ENCODE assay signal across 16 cellular contexts in the genomic region with DNA sequence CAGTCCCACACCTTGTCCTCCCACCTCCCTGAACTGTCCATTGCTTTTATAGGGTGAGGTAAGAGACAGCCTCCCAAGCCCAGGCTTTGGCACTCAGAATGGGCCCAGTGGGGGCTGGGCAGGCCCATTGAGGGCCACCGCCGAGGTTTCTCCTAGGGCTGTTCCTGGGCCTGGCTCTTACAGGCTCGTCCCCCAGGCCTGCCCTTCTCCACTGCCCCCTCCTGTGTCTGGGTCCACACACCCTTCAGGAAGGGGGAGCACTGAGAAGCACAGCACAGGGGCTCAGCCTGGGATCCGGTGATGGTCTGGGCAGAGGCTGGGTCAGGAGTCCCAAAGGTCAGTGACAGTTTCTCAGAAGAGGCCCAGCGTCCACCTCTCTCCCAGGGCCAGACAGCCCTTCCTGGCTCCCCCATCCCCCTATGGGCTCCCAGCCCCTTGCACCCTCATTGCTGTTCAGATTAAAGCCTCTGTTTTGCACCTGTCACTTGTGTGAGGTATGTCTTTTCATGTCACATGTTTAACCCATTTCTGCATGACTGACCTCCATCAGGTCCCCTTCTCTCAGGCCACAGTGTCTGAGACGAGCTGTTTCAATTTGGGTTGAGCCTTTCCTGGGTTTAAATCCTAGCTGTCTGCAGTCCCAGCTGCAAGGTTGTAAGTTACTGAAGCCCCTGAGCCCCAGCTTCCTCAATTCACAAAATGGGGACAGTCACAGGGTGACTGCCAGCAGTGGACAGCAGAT. TPM values are rescaled to one million over a fixed set of nuclear protein-coding genes. Genes with fewer than 3 reads are reported as not detected.
A peak's percentile ranks its signal among the peaks of the same experiment; 100 is the strongest.
DNase-seq lines count a peak whose midpoint lies in the region; ATAC-seq, FAIRE-seq and TF ChIP-seq lines count a peak whose summit lies in the region.
"Had no signal": no experiment of that assay in that cellular context is flagged by ENCODE, and none has a peak within 500 bp of the region (broad histone marks: within the 10 kb centered on the region; RNA-seq: fewer than 3 reads in every experiment).

No MANE protein-coding gene starts in this region.

- no peak for TF ChIP-seq CTCF in esophagus muscularis mucosa (IDR thresholded peaks at IDR 0.05)

- 86% methylated on average over 5 of the region's 6 CpGs for WGBS in esophagus muscularis mucosa

- H3K4me3 Mint-ChIP-seq in stimulated activated effector memory CD8-positive, alpha-beta T cell treated with anti-CD3 and anti-CD28 coated beads, Interleukin-12 subunit alpha, Interleukin-12 subunit beta, amount 100 ng/mL, for 72 hours = no peak overlapping the region
- H3K4me3 Mint-ChIP-seq in effector memory CD8-positive, alpha-beta T cell = no peak overlapping the region
- H3K4me3 Mint-ChIP-seq: T-cell had no signal

- DNase-seq in GM12892 (ENCODE audit: insufficient read length) (no peak), esophagus muscularis mucosa (ENCODE audit: extremely low spot score) (no peak), substantia nigra (lab: John Stamatoyannopoulos, UW) (no peak), AG08396 (ENCODE audit: low spot score) (no peak)
- DNase-seq in stimulated activated effector memory CD8-positive, alpha-beta T cell treated with anti-CD3 and anti-CD28 coated beads, Interleukin-12 subunit alpha, Interleukin-12 subunit beta, amount 100 ng/mL, for 72 hours (ENCODE audit: low spot score in 2 of 2) = no peak
- DNase-seq in effector memory CD8-positive, alpha-beta T cell = no peak
- DNase-seq: activated CD4-positive, CD25-positive, alpha-beta regulatory T cell; activated naive CD4-positive, alpha-beta T cell; GOT3; NCI-H1092 treated with DMSO at 0.1 percent for 48 hours; NCI-H82; T-cell had no signal

- intact Hi-C loops in esophagus muscularis mucosa (cut with DNase I) = no loop called here

- H3K9me3 Mint-ChIP-seq in stimulated activated effector memory CD8-positive, alpha-beta T cell treated with anti-CD3 and anti-CD28 coated beads, Interleukin-12 subunit alpha, Interleukin-12 subunit beta, amount 100 ng/mL, for 72 hours = no peaks in the 10 kb centered on the region
- no peaks in the 10 kb centered on the region for H3K9me3 Mint-ChIP-seq in effector memory CD8-positive, alpha-beta T cell
- H3K9me3 Mint-ChIP-seq: IgD-negative memory B cell, T-cell had no signal

- H3K27ac Mint-ChIP-seq in stimulated activated effector memory CD8-positive, alpha-beta T cell treated with anti-CD3 and anti-CD28 coated beads, Interleukin-12 subunit alpha, Interleukin-12 subunit beta, amount 100 ng/mL, for 72 hours = peak overlapping the region; percentile 77
- H3K27ac Mint-ChIP-seq in effector memory CD8-positive, alpha-beta T cell = peak overlapping the region in 1 of 2 donors; percentile 84
- H3K27ac Mint-ChIP-seq: T-cell had no signal

- H3K27ac ChIP-seq in KOPT-K1 (ENCODE audit: low read depth, low read length, poor library complexity, severe bottlenecking) = peak overlapping the region; percentile 40
- H3K27ac ChIP-seq in esophagus muscularis mucosa (replicated peaks in 1 of 4) = peak overlapping the region; percentile 93 to 99 (median 98)
- no peak overlapping the region for H3K27ac ChIP-seq in substantia nigra (ENCODE audit: low read depth, low read length, poor library complexity, severe bottlenecking)
- H3K27ac ChIP-seq: hepatocyte had no signal

- no peaks in the 10 kb centered on the region for H3K27me3 Mint-ChIP-seq in effector memory CD8-positive, alpha-beta T cell
- H3K27me3 Mint-ChIP-seq: IgD-negative memory B cell, T-cell had no signal

- H3K36me3 ChIP-seq in KOPT-K1 (ENCODE audit: insufficient read depth, low read length) (peaks cover 6% of the 10 kb centered on the region), esophagus muscularis mucosa (peaks cover 0 to 66% (median 42%) of the 10 kb centered on the region in 4 donors)

- H3K4me1 ChIP-seq in esophagus muscularis mucosa = peaks cover 47 to 87% (median 54%) of the 10 kb centered on the region in 4 donors

- H3K27me3 ChIP-seq in esophagus muscularis mucosa = no peaks in the 10 kb centered on the region
- H3K27me3 ChIP-seq: hepatocyte had no signal

- no peaks in the 10 kb centered on the region for H3K9me3 ChIP-seq in KOPT-K1 (ENCODE audit: insufficient read depth, low read length, poor library complexity, severe bottlenecking)
- no peaks in the 10 kb centered on the region for H3K9me3 ChIP-seq in esophagus muscularis mucosa

- no peak overlapping the region for H3K4me3 ChIP-seq in esophagus muscularis mucosa
- H3K4me3 ChIP-seq: hepatocyte had no signal

- peaks cover 12% of the 10 kb centered on the region for H3K4me1 Mint-ChIP-seq in stimulated activated effector memory CD8-positive, alpha-beta T cell treated with anti-CD3 and anti-CD28 coated beads, Interleukin-12 subunit alpha, Interleukin-12 subunit beta, amount 100 ng/mL, for 72 hours
- H3K4me1 Mint-ChIP-seq in effector memory CD8-positive, alpha-beta T cell (ENCODE audit: low read depth in 2 of 2) = peaks cover 3 to 13% of the 10 kb centered on the region in 2 donors

- FAIRE-seq in GM12892 (lab: Jason Lieb, UNC) = peak; percentile 56

- no peak for ATAC-seq in stimulated activated effector memory CD8-positive, alpha-beta T cell treated with anti-CD3 and anti-CD28 coated beads, Interleukin-12 subunit alpha, Interleukin-12 subunit beta, amount 100 ng/mL, for 72 hours
- ATAC-seq in effector memory CD8-positive, alpha-beta T cell (replicated peaks) = no peak
- ATAC-seq in HG03520 (IDR thresholded peaks at IDR 0.05; ENCODE audit: unreplicated experiment) = no peak
- ATAC-seq: T-cell had no signal

- H3K36me3 Mint-ChIP-seq in stimulated activated effector memory CD8-positive, alpha-beta T cell treated with anti-CD3 and anti-CD28 coated beads, Interleukin-12 subunit alpha, Interleukin-12 subunit beta, amount 100 ng/mL, for 72 hours = peaks cover 26% of the 10 kb centered on the region
- H3K36me3 Mint-ChIP-seq in effector memory CD8-positive, alpha-beta T cell (ENCODE audit: insufficient read depth) = peaks cover 7% of the 10 kb centered on the region

- no peak for TF ChIP-seq POLR2A in GM12892 (IDR thresholded peaks at IDR 0.05; ENCODE audit: low read depth, low read length)
- no peak for TF ChIP-seq POLR2A in esophagus muscularis mucosa (IDR thresholded peaks at IDR 0.05; ENCODE audit: low read depth)

- no peak for TF ChIP-seq EP300 in esophagus muscularis mucosa (IDR thresholded peaks at IDR 0.05)

RNA-seq across cellular contexts. Expression of gene IER5L, which starts 29.4 kb away (rescaled TPM):
- polyA plus RNA-seq in GM12892 (2012; ENCODE audit: missing spikeins) = not detected
- 10 to 100 TPM in 3 of 4 donors, 1 to 10 TPM in 1; 5.0 to 24.2 (median 12.9) TPM for total RNA-seq in esophagus muscularis mucosa
- polyA plus RNA-seq: IgD-negative memory B cell had no signal

RNA-seq across cellular contexts. Expression of gene PTPA, which starts 37.4 kb away (rescaled TPM):
- polyA plus RNA-seq in GM12892 (2012; ENCODE audit: missing spikeins) = 27.3 TPM
- 10 to 100 TPM; 57.7 to 91.9 (median 77.4) TPM for total RNA-seq in esophagus muscularis mucosa

RNA-seq across cellular contexts. Expression of gene CRAT, which starts 38.0 kb away (rescaled TPM):
- polyA plus RNA-seq in GM12892 (2012; ENCODE audit: missing spikeins) = 1.8 TPM
- 100 to 1,000 TPM in 2 of 4 donors, 10 to 100 TPM in 2; 73.9 to 117 (median 92.2) TPM for total RNA-seq in esophagus muscularis mucosa
